Comparison of ENCODE assay signal across 8 cellular contexts in genomic region chr15:90001683-90002427, GRCh38. TPM values are rescaled to one million over a fixed set of nuclear protein-coding genes. Genes with fewer than 3 reads are reported as not detected.
A peak's percentile ranks its signal among the peaks of the same experiment; 100 is the strongest.
DNase-seq lines count a peak whose midpoint lies in the region; ATAC-seq and TF ChIP-seq lines count a peak whose summit lies in the region.

No MANE protein-coding gene starts in this region.

- H3K27me3 ChIP-seq in heart left ventricle (no peaks in the 10 kb centered on the region), prostate gland (replicated peaks; ENCODE audit: insufficient read depth) (no peaks in the 10 kb centered on the region)

- WGBS in heart left ventricle, 4 donors = 0 to 1% (median 1%) methylated on average over 39 to 88 of the region's 89 CpGs
- WGBS in prostate gland = 0% methylated on average over 38 of the region's 89 CpGs

- TF ChIP-seq CTCF in heart left ventricle (IDR thresholded peaks at IDR 0.05) (no peak), prostate gland (IDR thresholded peaks at IDR 0.05) (no peak)

- peaks cover 9% of the 10 kb centered on the region for H3K36me3 Mint-ChIP-seq in activated naive CD8-positive, alpha-beta T cell treated with anti-CD3 and anti-CD28 coated beads, Interleukin-2, amount 50 U/mL, for 24 hours (ENCODE audit: low read depth)

- peaks cover 52% of the 10 kb centered on the region for H3K4me1 Mint-ChIP-seq in activated naive CD8-positive, alpha-beta T cell treated with anti-CD3 and anti-CD28 coated beads, Interleukin-2, amount 50 U/mL, for 24 hours

- ATAC-seq in HG03439 (IDR thresholded peaks at IDR 0.05; ENCODE audit: unreplicated experiment) = peak; percentile 45
- no peak for ATAC-seq in activated naive CD8-positive, alpha-beta T cell treated with anti-CD3 and anti-CD28 coated beads, Interleukin-2, amount 50 U/mL, for 24 hours
- ATAC-seq in heart left ventricle = peak in 3 of 4 donors; percentile 25 to 50 (median 46)

- H3K4me3 Mint-ChIP-seq in activated naive CD8-positive, alpha-beta T cell treated with anti-CD3 and anti-CD28 coated beads, Interleukin-2, amount 50 U/mL, for 24 hours = peak overlapping the region; percentile 84

- no peaks in the 10 kb centered on the region for H3K9me3 Mint-ChIP-seq in activated naive CD8-positive, alpha-beta T cell treated with anti-CD3 and anti-CD28 coated beads, Interleukin-2, amount 50 U/mL, for 24 hours

- intact Hi-C loops in heart left ventricle (cut with DNase I) (loop anchor here in 8 of 10 donors (2.0 to 10.0 kb wide), 8 partner anchors 63 to 110 kb away; partner anchors contain the start of genes AP3S2 (in 3 of the 8) and ARPIN (in 2 of the 8)), prostate gland (cut with DNase I) (loop anchor here (5.0 to 10.0 kb wide), 2 partner anchors 80 to 213 kb away; no protein-coding TSS in a partner anchor)

- H3K36me3 ChIP-seq in heart left ventricle (no peaks in the 10 kb centered on the region), prostate gland (no peaks in the 10 kb centered on the region)

- H3K4me3 ChIP-seq in heart left ventricle (peak overlapping the region; percentile 66 to 98 (median 85)), prostate gland (peak overlapping the region; percentile 89 to 90)

- H3K27ac ChIP-seq in heart left ventricle (peak overlapping the region; percentile 69 to 95 (median 87)), prostate gland (peak overlapping the region; percentile 90 to 93)

- TF ChIP-seq POLR2A in heart left ventricle (IDR thresholded peaks at IDR 0.05) (no peak), prostate gland (IDR thresholded peaks at IDR 0.05) (no peak)

- H3K27ac Mint-ChIP-seq in activated naive CD8-positive, alpha-beta T cell treated with anti-CD3 and anti-CD28 coated beads, Interleukin-2, amount 50 U/mL, for 24 hours = peak overlapping the region; percentile 88

- H3K9me3 ChIP-seq in heart left ventricle (no peaks in the 10 kb centered on the region), prostate gland (no peaks in the 10 kb centered on the region)

- peak; percentile 45 for DNase-seq in NCI-H1436 (lab: John Stamatoyannopoulos, UW)
- DNase-seq in NCI-H1436 treated with DMSO at 0.1 percent for 48 hours (lab: John Stamatoyannopoulos, UW) = no peak
- DNase-seq in SKM-1 treated with dmso at 0.1 percent for 144 hours (lab: John Stamatoyannopoulos, UW; ENCODE audit: unreplicated experiment) = peak; percentile 71
- peak; percentile 71 for DNase-seq in activated naive CD8-positive, alpha-beta T cell treated with anti-CD3 and anti-CD28 coated beads, Interleukin-2, amount 50 U/mL, for 24 hours
- DNase-seq in heart left ventricle = peak; percentile 64 to 77 (median 76)
- peak; percentile 53 for DNase-seq in prostate gland (ENCODE audit: low spot score)
- no peak for DNase-seq in NCI-H524 treated with DMSO at 0.1 percent for 48 hours (lab: John Stamatoyannopoulos, UW)

- H3K27me3 Mint-ChIP-seq in activated naive CD8-positive, alpha-beta T cell treated with anti-CD3 and anti-CD28 coated beads, Interleukin-2, amount 50 U/mL, for 24 hours = no peaks in the 10 kb centered on the region

- H3K4me1 ChIP-seq in heart left ventricle (peaks cover 0 to 71% (median 39%) of the 10 kb centered on the region in 12 donors), prostate gland (replicated peaks) (no peaks in the 10 kb centered on the region)

RNA-seq across cellular contexts. Expression of gene ZNF710, which starts 0.7 kb away (rescaled TPM):
- total RNA-seq in heart left ventricle (10 to 100 TPM in 1 of 9 donors, 1 to 10 TPM in 8; 2.9 to 22.4 (median 5.9) TPM), prostate gland (10 to 100 TPM; 13.6 to 18.0 TPM)
- polyA plus RNA-seq in heart left ventricle = 1 to 10 TPM; 3.4 to 6.1 TPM

Comparison
In these comparisons a context has a peak if more than half of its experiments do, and no peak if none do; other contexts are left out.
1. DNase-seq: peak in NCI-H1436 (single experiment), SKM-1 treated with dmso at 0.1 percent for 144 hours (single experiment), activated naive CD8-positive, alpha-beta T cell treated with anti-CD3 and anti-CD28 coated beads, Interleukin-2, amount 50 U/mL, for 24 hours (single experiment), heart left ventricle (5 of 5) and prostate gland (single experiment); none in NCI-H1436 treated with DMSO at 0.1 percent for 48 hours (single experiment) and NCI-H524 treated with DMSO at 0.1 percent for 48 hours (single experiment).